In genomic region chr1:153035211-153035610, GRCh38 we compare ENCODE assay signal across 24 cellular contexts. TPM values are rescaled to one million over a fixed set of nuclear protein-coding genes. Genes with fewer than 3 reads are reported as not detected.
DNase-seq lines count a peak whose midpoint lies in the region; ATAC-seq, FAIRE-seq and TF ChIP-seq lines count a peak whose summit lies in the region.
"Had no signal": no experiment of that assay in that cellular context is flagged by ENCODE, and none has a peak within 500 bp of the region (broad histone marks: within the 10 kb centered on the region; RNA-seq: fewer than 3 reads in every experiment).

No MANE protein-coding gene starts in this region.

- H3K27me3 ChIP-seq in K562 (ENCODE audit: control insufficient read depth in 2 of 2, insufficient read depth in 2 of 2, low read length in 2 of 2) (no peaks in the 10 kb centered on the region), endodermal cell (ENCODE audit: control insufficient read depth, insufficient read depth, low read length, poor library complexity, severe bottlenecking) (no peaks in the 10 kb centered on the region), foreskin keratinocyte (no peaks in the 10 kb centered on the region)

- no peak for DNase-seq in K562 (ENCODE audit: extremely low read depth in 1 of 4, low spot score in 3 of 4)
- no peak for DNase-seq in endodermal cell
- DNase-seq in foreskin keratinocyte: peak in 1 of 2 donors; percentile 55
- no peak for DNase-seq in activated T-cell treated with anti-CD3 and anti-CD28 coated beads, Interleukin-2, amount 50 U/mL, for 1 hour
- no peak for DNase-seq in naive thymus-derived CD8-positive, alpha-beta T cell
- no peak for DNase-seq in MV-4-11 (lab: John Stamatoyannopoulos, UW)
- DNase-seq: C1 segment of cervical spinal cord; Calu3; CD4-positive, alpha-beta memory T cell; COR-L47; DMS53; DMS79 treated with DMSO at 0.1 percent for 48 hours; GF-D8; H9 had no signal

- H3K9me3 ChIP-seq in K562 (replicated peaks; ENCODE audit: control insufficient read depth, insufficient read depth, low read depth, low read length) (no peaks in the 10 kb centered on the region), endodermal cell (ENCODE audit: control insufficient read depth, low read length) (no peaks in the 10 kb centered on the region)

- H3K27me3 Mint-ChIP-seq in endodermal cell (ENCODE audit: insufficient read depth): no peaks in the 10 kb centered on the region
- H3K27me3 Mint-ChIP-seq in naive thymus-derived CD8-positive, alpha-beta T cell: peaks cover 9 to 39% (median 21%) of the 10 kb centered on the region in 5 donors

- intact Hi-C loops in K562 (cut with micrococcal nuclease): no loop called here

- no peak for FAIRE-seq in K562 (lab: Jason Lieb, UNC)
- FAIRE-seq: GM12891, GM18507 had no signal

- no TSS peak for BruUV-seq in K562 (replicated peaks; lab: Mats Ljungman, UMichigan)

- ATAC-seq in K562 (no peak), foreskin keratinocyte (peak; percentile 5)
- ATAC-seq in naive thymus-derived CD8-positive, alpha-beta T cell: no peak
- ATAC-seq: GM23338, HCT116 had no signal

- peaks cover 26% of the 10 kb centered on the region for H3K4me1 Mint-ChIP-seq in endodermal cell
- peaks cover 0 to 3% (median 0%) of the 10 kb centered on the region in 4 donors for H3K4me1 Mint-ChIP-seq in naive thymus-derived CD8-positive, alpha-beta T cell
- H3K4me1 Mint-ChIP-seq: CD4-positive, alpha-beta memory T cell had no signal

- no peaks in the 10 kb centered on the region for H3K4me1 ChIP-seq in K562 (replicated peaks in 1 of 2; ENCODE audit: control insufficient read depth in 2 of 2, insufficient read depth in 2 of 2, low read length in 2 of 2)
- no peaks in the 10 kb centered on the region for H3K4me1 ChIP-seq in endodermal cell (ENCODE audit: control insufficient read depth, insufficient read depth, low read length)
- H3K4me1 ChIP-seq in foreskin keratinocyte: peaks cover 44% of the 10 kb centered on the region

- TF ChIP-seq RAD21 in K562 (CRISPR knock-in tag; conservative IDR thresholded peaks at IDR 0.05 in 1 of 2, IDR thresholded peaks at IDR 0.05 in 1 of 2): no peak

- CTCF ChIA-PET in K562 (lab: Yijun Ruan, JAX; ENCODE audit: low intra/inter-chr PET ratio): no interaction called here

- no peaks in the 10 kb centered on the region for H3K9me1 ChIP-seq in K562 (ENCODE audit: control insufficient read depth, insufficient read depth, low read length)

- H3K36me3 Mint-ChIP-seq in endodermal cell (ENCODE audit: low read depth): no peaks in the 10 kb centered on the region
- H3K36me3 Mint-ChIP-seq in naive thymus-derived CD8-positive, alpha-beta T cell: no peaks in the 10 kb centered on the region
- H3K36me3 Mint-ChIP-seq: CD4-positive, alpha-beta memory T cell had no signal

- H3K27ac ChIP-seq in K562 (ENCODE audit: extremely low read depth, low read depth, low read length): no peak overlapping the region
- H3K27ac ChIP-seq in endodermal cell (ENCODE audit: low read depth, low read length): no peak overlapping the region
- H3K27ac ChIP-seq in foreskin keratinocyte: peak overlapping the region; percentile 93

- POLR2A ChIA-PET in K562 (lab: Yijun Ruan, JAX): no interaction called here
- POLR2A ChIA-PET in naive thymus-derived CD8-positive, alpha-beta T cell (lab: Charles Lee): no interaction called here

- TF ChIP-seq POLR2A in K562 (conservative IDR thresholded peaks at IDR 0.05): no peak

- H4K20me1 ChIP-seq in K562 (replicated peaks; ENCODE audit: control insufficient read depth, insufficient read depth, low read length): no peaks in the 10 kb centered on the region

- no peak overlapping the region for H3K4me2 ChIP-seq in K562 (ENCODE audit: insufficient read depth, low read length)
- H3K4me2 ChIP-seq: GM23338 had no signal

- no peak overlapping the region for H3K27ac Mint-ChIP-seq in endodermal cell
- no peak overlapping the region for H3K27ac Mint-ChIP-seq in naive thymus-derived CD8-positive, alpha-beta T cell
- H3K27ac Mint-ChIP-seq: CD4-positive, alpha-beta memory T cell; GM23338; H9 had no signal

- TF ChIP-seq CTCF in K562 (IDR thresholded peaks at IDR 0.05 in 2 of 3, conservative IDR thresholded peaks at IDR 0.05 in 1 of 3; ENCODE audit: insufficient read depth in 2 of 3, low read depth in 1 of 3, low read length in 3 of 3) (no peak), endodermal cell (conservative IDR thresholded peaks at IDR 0.05) (no peak), foreskin keratinocyte (conservative IDR thresholded peaks at IDR 0.05) (no peak)

- H3K9ac ChIP-seq in K562 (ENCODE audit: insufficient read depth in 1 of 2, low read depth in 2 of 2, low read length in 2 of 2) (no peak overlapping the region), endodermal cell (ENCODE audit: extremely low read depth, low read length, poor library complexity, severe bottlenecking) (no peak overlapping the region)

- no peaks in the 10 kb centered on the region for H3K9me3 Mint-ChIP-seq in endodermal cell
- peaks cover 0 to 3% (median 0%) of the 10 kb centered on the region in 9 donors for H3K9me3 Mint-ChIP-seq in naive thymus-derived CD8-positive, alpha-beta T cell
- H3K9me3 Mint-ChIP-seq: GM23338, H9 had no signal

- no peak overlapping the region for H3K4me3 Mint-ChIP-seq in endodermal cell
- no peak overlapping the region for H3K4me3 Mint-ChIP-seq in naive thymus-derived CD8-positive, alpha-beta T cell
- H3K4me3 Mint-ChIP-seq: CD4-positive, alpha-beta memory T cell; GM23338; H9 had no signal

- in situ Hi-C loops in K562 (cut with MboI): no loop called here

- no peak overlapping the region for H2AFZ ChIP-seq in K562 (ENCODE audit: low read depth, low read length)

- H3K79me2 ChIP-seq in K562 (ENCODE audit: control insufficient read depth, insufficient read depth, low read length): no peaks in the 10 kb centered on the region

- H3K36me3 ChIP-seq in K562 (ENCODE audit: control insufficient read depth, insufficient read depth, low read length) (no peaks in the 10 kb centered on the region), endodermal cell (ENCODE audit: control insufficient read depth, insufficient read depth, low read length) (no peaks in the 10 kb centered on the region)

- H3K4me3 ChIP-seq in K562 (no peak overlapping the region), endodermal cell (ENCODE audit: low read length) (peak overlapping the region; percentile 56)
- H3K4me3 ChIP-seq: GM23338 had no signal

- TF ChIP-seq EP300 in K562 (IDR thresholded peaks at IDR 0.05; ENCODE audit: low read length): no peak

- WGBS in K562 (ENCODE audit: insufficient coverage, low coverage, missing lambda C conversion rate): 6% methylated on average over 1 of the region's 1 CpG
- 93% methylated on average over 1 of the region's 1 CpG; no CpG with 5 or more reads in 1 of the 2 experiments for whole genome bisulfite sequencing in endodermal cell (ENCODE audit: insufficient coverage in 1 of 2, insufficient read length in 1 of 2), 2 experiments

RNA-seq across cellular contexts. Expression of gene SPRR1B, which starts 4.2 kb away (rescaled TPM):
- total RNA-seq in K562 (2011; cell fraction: chromatin; rRNA removed; ENCODE audit: low replicate concordance): not detected in 2 replicates
- not detected in 2 replicates for total RNA-seq in K562 (2011; cell fraction: nucleolus; rRNA removed)
- not detected in 2 replicates for total RNA-seq in K562 (2011; cell fraction: nucleoplasm; rRNA removed)
- total RNA-seq in K562 (2014; rRNA removed): not detected in 2 replicates
- total RNA-seq in K562 (2014; rRNA removed; fragmentation: Illumina TruSeq; extraction: Trizol): not detected in 2 replicates
- total RNA-seq in K562 (2015; rRNA removed; fragmentation: Illumina TruSeq; extraction: Trizol): not detected in 2 replicates
- total RNA-seq in K562 (2021): not detected in 2 replicates
- not detected in 2 replicates for polyA plus RNA-seq in K562 (2011; rRNA removed)
- polyA plus RNA-seq in K562 (2011; cell fraction: cytosol; rRNA removed): not detected in 2 replicates
- polyA plus RNA-seq in K562 (2011; cell fraction: nucleus; rRNA removed): not detected in 2 replicates
- polyA plus RNA-seq in K562 (2012): not detected in 2 replicates
- polyA plus RNA-seq in K562 (2014; fragmentation: Illumina TruSeq; extraction: Trizol): not detected in 2 replicates
- not detected for polyA plus RNA-seq in K562 (2014; fragmentation: Nextera tagmentation; extraction: Ambion mirVana)
- not detected in 2 replicates for polyA plus RNA-seq in K562 (2014; rRNA removed)
- polyA minus RNA-seq in K562 (2011; rRNA and poly(A)+ RNA removed): not detected in 2 replicates
- polyA minus RNA-seq in K562 (2011; cell fraction: cytosol; rRNA and poly(A)+ RNA removed): not detected in 2 replicates
- not detected in 2 replicates for polyA minus RNA-seq in K562 (2011; cell fraction: nucleus; rRNA and poly(A)+ RNA removed)
- total RNA-seq in endodermal cell: not detected
- polyA plus RNA-seq in endodermal cell (2013, experiment 1 of 2): not detected
- polyA plus RNA-seq in endodermal cell (2013, experiment 2 of 2): not detected
- total RNA-seq in foreskin keratinocyte: 36.3 and 89.7 TPM in 2 replicates
- 78.3 and 224 TPM in 2 replicates for polyA plus RNA-seq in foreskin keratinocyte
- total RNA-seq in naive thymus-derived CD8-positive, alpha-beta T cell: not detected
- polyA plus RNA-seq in naive thymus-derived CD8-positive, alpha-beta T cell: not detected
- total RNA-seq: A172; A673; Calu3; CD4-positive, alpha-beta memory T cell; Daoy; G401; GM23338; H4; H9 had no signal
- polyA plus RNA-seq: BJ; CD4-positive, alpha-beta memory T cell; GM23338 had no signal

RNA-seq across cellular contexts. Expression of gene SPRR2D, which starts 5.7 kb away (rescaled TPM):
- not detected in 2 replicates for total RNA-seq in K562 (2011; cell fraction: chromatin; rRNA removed; ENCODE audit: low replicate concordance)
- 0.83 and 1.4 TPM in 2 replicates for total RNA-seq in K562 (2011; cell fraction: nucleolus; rRNA removed)
- 2.1 TPM in 1 of 2 replicates, not detected in the other for total RNA-seq in K562 (2011; cell fraction: nucleoplasm; rRNA removed)
- 0.91 and 3.1 TPM in 2 replicates for total RNA-seq in K562 (2014; rRNA removed)
- 1.7 and 1.9 TPM in 2 replicates for total RNA-seq in K562 (2014; rRNA removed; fragmentation: Illumina TruSeq; extraction: Trizol)
- total RNA-seq in K562 (2015; rRNA removed; fragmentation: Illumina TruSeq; extraction: Trizol): 1.1 and 1.2 TPM in 2 replicates
- total RNA-seq in K562 (2021): 2.7 and 3.9 TPM in 2 replicates
- polyA plus RNA-seq in K562 (2011; rRNA removed): 0.41 TPM in 1 of 2 replicates, not detected in the other
- 0.27 and 1.3 TPM in 2 replicates for polyA plus RNA-seq in K562 (2011; cell fraction: cytosol; rRNA removed)
- 0.23 TPM in 1 of 2 replicates, not detected in the other for polyA plus RNA-seq in K562 (2011; cell fraction: nucleus; rRNA removed)
- polyA plus RNA-seq in K562 (2012): 11.1 and 339 TPM in 2 replicates
- 4.1 and 4.9 TPM in 2 replicates for polyA plus RNA-seq in K562 (2014; fragmentation: Illumina TruSeq; extraction: Trizol)
- 1 to 10 TPM; 4.1 to 5.1 TPM for polyA plus RNA-seq in K562 (2014; fragmentation: Nextera tagmentation; extraction: Ambion mirVana)
- 2.6 and 4.0 TPM in 2 replicates for polyA plus RNA-seq in K562 (2014; rRNA removed)
- 0.60 and 0.87 TPM in 2 replicates for polyA minus RNA-seq in K562 (2011; rRNA and poly(A)+ RNA removed)
- polyA minus RNA-seq in K562 (2011; cell fraction: cytosol; rRNA and poly(A)+ RNA removed): not detected in 2 replicates
- 0.40 TPM in 1 of 2 replicates, not detected in the other for polyA minus RNA-seq in K562 (2011; cell fraction: nucleus; rRNA and poly(A)+ RNA removed)
- total RNA-seq in endodermal cell: under 1 TPM in 1 of 2 donors, not detected in 1; 0.42 TPM
- polyA plus RNA-seq in endodermal cell (2013, experiment 1 of 2): not detected
- not detected for polyA plus RNA-seq in endodermal cell (2013, experiment 2 of 2)
- total RNA-seq in foreskin keratinocyte: 8.7 and 18.4 TPM in 2 replicates
- 12.2 and 29.7 TPM in 2 replicates for polyA plus RNA-seq in foreskin keratinocyte
- total RNA-seq in naive thymus-derived CD8-positive, alpha-beta T cell: not detected
- polyA plus RNA-seq in naive thymus-derived CD8-positive, alpha-beta T cell: not detected
- total RNA-seq: A172; Calu3; CD4-positive, alpha-beta memory T cell; Daoy; G401; GM23338; H4; H9 had no signal
- polyA plus RNA-seq: BJ; CD4-positive, alpha-beta memory T cell; GM23338 had no signal

RNA-seq across cellular contexts. Expression of gene SPRR2A, which starts 22.1 kb away (rescaled TPM):
- total RNA-seq in K562 (2011; cell fraction: chromatin; rRNA removed; ENCODE audit: low replicate concordance): not detected in 2 replicates
- not detected in 2 replicates for total RNA-seq in K562 (2011; cell fraction: nucleolus; rRNA removed)
- not detected in 2 replicates for total RNA-seq in K562 (2011; cell fraction: nucleoplasm; rRNA removed)
- not detected in 2 replicates for total RNA-seq in K562 (2014; rRNA removed)
- not detected in 2 replicates for total RNA-seq in K562 (2014; rRNA removed; fragmentation: Illumina TruSeq; extraction: Trizol)
- not detected in 2 replicates for total RNA-seq in K562 (2015; rRNA removed; fragmentation: Illumina TruSeq; extraction: Trizol)
- not detected in 2 replicates for total RNA-seq in K562 (2021)
- polyA plus RNA-seq in K562 (2011; rRNA removed): not detected in 2 replicates
- polyA plus RNA-seq in K562 (2011; cell fraction: cytosol; rRNA removed): not detected in 2 replicates
- polyA plus RNA-seq in K562 (2011; cell fraction: nucleus; rRNA removed): not detected in 2 replicates
- polyA plus RNA-seq in K562 (2012): 0.27 and 0.47 TPM in 2 replicates
- polyA plus RNA-seq in K562 (2014; fragmentation: Illumina TruSeq; extraction: Trizol): not detected in 2 replicates
- polyA plus RNA-seq in K562 (2014; fragmentation: Nextera tagmentation; extraction: Ambion mirVana): under 1 TPM in 1 of 2 experiments, not detected in 1; 0.17 TPM
- not detected in 2 replicates for polyA plus RNA-seq in K562 (2014; rRNA removed)
- polyA minus RNA-seq in K562 (2011; rRNA and poly(A)+ RNA removed): not detected in 2 replicates
- not detected in 2 replicates for polyA minus RNA-seq in K562 (2011; cell fraction: cytosol; rRNA and poly(A)+ RNA removed)
- not detected in 2 replicates for polyA minus RNA-seq in K562 (2011; cell fraction: nucleus; rRNA and poly(A)+ RNA removed)
- not detected for total RNA-seq in endodermal cell
- polyA plus RNA-seq in endodermal cell (2013, experiment 1 of 2): not detected
- polyA plus RNA-seq in endodermal cell (2013, experiment 2 of 2): not detected
- total RNA-seq in foreskin keratinocyte: 3.5 and 8.1 TPM in 2 replicates
- polyA plus RNA-seq in foreskin keratinocyte: 4.0 and 11.4 TPM in 2 replicates
- total RNA-seq in naive thymus-derived CD8-positive, alpha-beta T cell: not detected
- polyA plus RNA-seq in naive thymus-derived CD8-positive, alpha-beta T cell: not detected
- total RNA-seq: A172; A673; Calu3; CD4-positive, alpha-beta memory T cell; Daoy; G401; GM23338; H4; H9 had no signal
- polyA plus RNA-seq: BJ; CD4-positive, alpha-beta memory T cell; GM23338 had no signal

RNA-seq across cellular contexts. Expression of gene SPRR3, which starts 33.7 kb away (rescaled TPM):
- not detected in 2 replicates for total RNA-seq in K562 (2011; cell fraction: chromatin; rRNA removed; ENCODE audit: low replicate concordance)
- total RNA-seq in K562 (2011; cell fraction: nucleolus; rRNA removed): not detected in 2 replicates
- total RNA-seq in K562 (2011; cell fraction: nucleoplasm; rRNA removed): not detected in 2 replicates
- total RNA-seq in K562 (2014; rRNA removed) (not detected in 2 replicates), K562 (2014; rRNA removed; fragmentation: Illumina TruSeq; extraction: Trizol) (not detected in 2 replicates), K562 (2015; rRNA removed; fragmentation: Illumina TruSeq; extraction: Trizol) (not detected in 2 replicates), K562 (2021) (not detected in 2 replicates), endodermal cell (not detected), foreskin keratinocyte (0.25 and 0.44 TPM in 2 replicates)
- polyA plus RNA-seq in K562 (2011; rRNA removed) (not detected in 2 replicates), K562 (2014; fragmentation: Illumina TruSeq; extraction: Trizol) (not detected in 2 replicates), K562 (2014; fragmentation: Nextera tagmentation; extraction: Ambion mirVana) (not detected), K562 (2014; rRNA removed) (not detected in 2 replicates), foreskin keratinocyte (0.22 and 0.35 TPM in 2 replicates)
- 0.09 TPM in 1 of 2 replicates, not detected in the other for polyA plus RNA-seq in K562 (2011; cell fraction: cytosol; rRNA removed)
- not detected in 2 replicates for polyA plus RNA-seq in K562 (2011; cell fraction: nucleus; rRNA removed)
- 0.11 TPM in 1 of 2 replicates, not detected in the other for polyA plus RNA-seq in K562 (2012)
- polyA minus RNA-seq in K562 (2011; rRNA and poly(A)+ RNA removed): not detected in 2 replicates
- not detected in 2 replicates for polyA minus RNA-seq in K562 (2011; cell fraction: cytosol; rRNA and poly(A)+ RNA removed)
- not detected in 2 replicates for polyA minus RNA-seq in K562 (2011; cell fraction: nucleus; rRNA and poly(A)+ RNA removed)
- 1.00 TPM for polyA plus RNA-seq in endodermal cell (2013, experiment 1 of 2)
- polyA plus RNA-seq in endodermal cell (2013, experiment 2 of 2): 1.7 TPM
- total RNA-seq in naive thymus-derived CD8-positive, alpha-beta T cell: not detected
- polyA plus RNA-seq in naive thymus-derived CD8-positive, alpha-beta T cell: not detected
- total RNA-seq: A172; A673; CD4-positive, alpha-beta memory T cell; Daoy; G401; GM23338; H4; H9 had no signal
- polyA plus RNA-seq: BJ; CD4-positive, alpha-beta memory T cell; GM23338 had no signal

RNA-seq across cellular contexts. Expression of gene SPRR2B, which starts 36.2 kb away (rescaled TPM):
- total RNA-seq in K562 (2011; cell fraction: chromatin; rRNA removed; ENCODE audit: low replicate concordance): not detected in 2 replicates
- total RNA-seq in K562 (2011; cell fraction: nucleolus; rRNA removed): not detected in 2 replicates
- total RNA-seq in K562 (2011; cell fraction: nucleoplasm; rRNA removed): not detected in 2 replicates
- total RNA-seq in K562 (2014; rRNA removed) (not detected in 2 replicates), K562 (2014; rRNA removed; fragmentation: Illumina TruSeq; extraction: Trizol) (not detected in 2 replicates), K562 (2015; rRNA removed; fragmentation: Illumina TruSeq; extraction: Trizol) (not detected in 2 replicates), K562 (2021) (not detected in 2 replicates), endodermal cell (not detected), foreskin keratinocyte (0.18 TPM in 1 of 2 replicates, not detected in the other)
- polyA plus RNA-seq in K562 (2011; rRNA removed) (not detected in 2 replicates), K562 (2014; fragmentation: Illumina TruSeq; extraction: Trizol) (not detected in 2 replicates), K562 (2014; fragmentation: Nextera tagmentation; extraction: Ambion mirVana) (not detected), K562 (2014; rRNA removed) (not detected in 2 replicates), foreskin keratinocyte (0.21 TPM in 1 of 2 replicates, not detected in the other)
- not detected in 2 replicates for polyA plus RNA-seq in K562 (2011; cell fraction: cytosol; rRNA removed)
- polyA plus RNA-seq in K562 (2011; cell fraction: nucleus; rRNA removed): not detected in 2 replicates
- not detected in 2 replicates for polyA plus RNA-seq in K562 (2012)
- polyA minus RNA-seq in K562 (2011; rRNA and poly(A)+ RNA removed): not detected in 2 replicates
- not detected in 2 replicates for polyA minus RNA-seq in K562 (2011; cell fraction: cytosol; rRNA and poly(A)+ RNA removed)
- polyA minus RNA-seq in K562 (2011; cell fraction: nucleus; rRNA and poly(A)+ RNA removed): not detected in 2 replicates
- not detected for polyA plus RNA-seq in endodermal cell (2013, experiment 1 of 2)
- polyA plus RNA-seq in endodermal cell (2013, experiment 2 of 2): not detected
- total RNA-seq in naive thymus-derived CD8-positive, alpha-beta T cell: not detected
- not detected for polyA plus RNA-seq in naive thymus-derived CD8-positive, alpha-beta T cell
- total RNA-seq: A172; A673; Calu3; CD4-positive, alpha-beta memory T cell; Daoy; G401; GM23338; H4; H9 had no signal
- polyA plus RNA-seq: BJ; CD4-positive, alpha-beta memory T cell; GM23338 had no signal

Comparison
In these comparisons a context has a peak if more than half of its experiments do, and no peak if none do; other contexts are left out.
1. RNA of gene SPRR1B, which starts 4.2 kb away (total RNA-seq): 36.3 to 89.7 TPM in foreskin keratinocyte; not detected in endodermal cell, not detected in K562 and not detected in naive thymus-derived CD8-positive, alpha-beta T cell; every median in the first group is over 10 times any median in the second.